Comparison of ENCODE assay signal across 19 cellular contexts in genomic region chr2:237875234-237876055, GRCh38. TPM values are rescaled to one million over a fixed set of nuclear protein-coding genes. Genes with fewer than 3 reads are reported as not detected.
DNase-seq lines count a peak whose midpoint lies in the region; ATAC-seq, FAIRE-seq and TF ChIP-seq lines count a peak whose summit lies in the region.
"Had no signal": no experiment of that assay in that cellular context is flagged by ENCODE, and none has a peak within 500 bp of the region (broad histone marks: within the 10 kb centered on the region; RNA-seq: fewer than 3 reads in every experiment).

No MANE protein-coding gene starts in this region.

- H3K27ac ChIP-seq in SK-N-SH (ENCODE audit: low read depth in 2 of 2, low read length in 1 of 2) (peak overlapping the region; percentile 64 to 67; a peak in 3 of 4 replicates), astrocyte (ENCODE audit: low read depth, low read length) (peak overlapping the region; percentile 69), muscle layer of duodenum (ENCODE audit: low read length) (peak overlapping the region; percentile 23), tibial artery (peak overlapping the region; percentile 56 to 71)
- H3K27ac ChIP-seq: 22Rv1; BLaER1 treated with 17β-estradiol and CSF1 and Interleukin-3, amounts not matched to agents 10 nM and 100 nM; foreskin keratinocyte had no signal

- H3K4me3 Mint-ChIP-seq in astrocyte (ENCODE audit: unreplicated experiment), result no peak overlapping the region
- H3K4me3 Mint-ChIP-seq: activated CD8-positive, alpha-beta T cell treated with anti-CD3 and anti-CD28 coated beads for 36 hours; neural crest cell had no signal

- H3K9me2 ChIP-seq in SK-N-SH, result no peaks in the 10 kb centered on the region

- H2AFZ ChIP-seq in SK-N-SH (ENCODE audit: low read depth), result no peak overlapping the region
- peak overlapping the region; percentile 42 for H2AFZ ChIP-seq in astrocyte (ENCODE audit: low read depth, low read length)

- no peak for FAIRE-seq in astrocyte (lab: Jason Lieb, UNC)
- FAIRE-seq: GM18507 had no signal

- no peaks in the 10 kb centered on the region for H3F3A ChIP-seq in SK-N-SH (replicated peaks; ENCODE audit: insufficient read depth)

- H3K36me3 ChIP-seq in SK-N-SH (replicated peaks in 1 of 2; ENCODE audit: control insufficient read depth in 1 of 2, insufficient read depth in 2 of 2, low read length in 1 of 2) (peaks cover 0 to 1% of the 10 kb centered on the region in 2 experiments), astrocyte (ENCODE audit: insufficient read depth, low read length) (no peaks in the 10 kb centered on the region), muscle layer of duodenum (ENCODE audit: control insufficient read depth in 1 of 2, insufficient read depth in 2 of 2, low read length in 2 of 2) (no peaks in the 10 kb centered on the region), tibial artery (peaks cover under 1 to 9% (median 7%) of the 10 kb centered on the region in 3 donors)
- H3K36me3 ChIP-seq: BLaER1 treated with 17β-estradiol and CSF1 and Interleukin-3, amounts not matched to agents 10 nM and 100 nM had no signal

- H3K79me2 ChIP-seq in SK-N-SH (ENCODE audit: insufficient read depth), result no peaks in the 10 kb centered on the region
- H3K79me2 ChIP-seq in astrocyte (ENCODE audit: insufficient read depth, low read length), result peaks cover 2% of the 10 kb centered on the region

- CTCF ChIA-PET in SK-N-SH (lab: Yijun Ruan, JAX), result interaction anchor here (0.6 to 2.7 kb wide), 5 partner anchors 9 to 389 kb away, joined by 3 to 9 read pairs (median 4); no protein-coding TSS in a partner anchor

- TF ChIP-seq CTCF in SK-N-SH (IDR thresholded peaks at IDR 0.05) (no peak), astrocyte (IDR thresholded peaks at IDR 0.05; ENCODE audit: insufficient read depth, low read depth, low read length) (no peak), tibial artery (IDR thresholded peaks at IDR 0.05) (no peak)

- H3K4me2 ChIP-seq in SK-N-SH (peak overlapping the region; percentile 49), astrocyte (ENCODE audit: low read length) (peak overlapping the region; percentile 79)
- H3K4me2 ChIP-seq: BLaER1 treated with 17β-estradiol and CSF1 and Interleukin-3, amounts not matched to agents 10 nM and 100 nM had no signal

- H3K4me1 Mint-ChIP-seq in astrocyte (ENCODE audit: low read depth, unreplicated experiment), result peaks cover 21% of the 10 kb centered on the region

- 0 out of 2 replicates have a peak overlapping the region, but pooled peaks have one; percentile 36 for H3K9ac ChIP-seq in SK-N-SH
- no peak overlapping the region for H3K9ac ChIP-seq in astrocyte (ENCODE audit: low read length)
- H3K9ac ChIP-seq: BLaER1 treated with 17β-estradiol and CSF1 and Interleukin-3, amounts not matched to agents 10 nM and 100 nM had no signal

- intact Hi-C loops in tibial artery (cut with DNase I; ENCODE audit: low total_unique reads), result no loop called here

- no peak overlapping the region for H3K4me3 ChIP-seq in SK-N-SH (ENCODE audit: low read depth in 2 of 2, low read length in 1 of 2)
- H3K4me3 ChIP-seq in astrocyte (ENCODE audit: insufficient read depth, low read depth, low read length), result no peak overlapping the region
- no peak overlapping the region for H3K4me3 ChIP-seq in muscle layer of duodenum (ENCODE audit: low read depth in 1 of 2, low read length in 2 of 2)
- H3K4me3 ChIP-seq in tibial artery, result no peak overlapping the region
- H3K4me3 ChIP-seq: BLaER1 treated with 17β-estradiol and CSF1 and Interleukin-3, amounts not matched to agents 10 nM and 100 nM had no signal

- H3K9me3 ChIP-seq in SK-N-SH (no peaks in the 10 kb centered on the region), astrocyte (ENCODE audit: insufficient read depth, low read depth, low read length) (no peaks in the 10 kb centered on the region), muscle layer of duodenum (ENCODE audit: control insufficient read depth in 1 of 2, low read length in 2 of 2) (no peaks in the 10 kb centered on the region), tibial artery (no peaks in the 10 kb centered on the region)
- H3K9me3 ChIP-seq: BLaER1 treated with 17β-estradiol and CSF1 and Interleukin-3, amounts not matched to agents 10 nM and 100 nM had no signal

- H4K20me1 ChIP-seq in SK-N-SH (ENCODE audit: insufficient read depth), result no peaks in the 10 kb centered on the region
- no peaks in the 10 kb centered on the region for H4K20me1 ChIP-seq in astrocyte (ENCODE audit: insufficient read depth, low read length)

- POLR2A ChIA-PET in SK-N-SH (lab: Yijun Ruan, JAX), result interaction anchor here (1.0 to 3.6 kb wide), 2 partner anchors 9 to 10 kb away, joined by 4 to 18 read pairs; no protein-coding TSS in a partner anchor

- no peak for TF ChIP-seq EP300 in SK-N-SH (IDR thresholded peaks at IDR 0.05; ENCODE audit: borderline replicate concordance in 1 of 2, low read depth in 1 of 2, low read length in 1 of 2)

- WGBS in SK-N-SH (ENCODE audit: low lambda C conversion rate), result 93% methylated on average over 10 of the region's 16 CpGs

- H3K36me3 Mint-ChIP-seq in astrocyte (ENCODE audit: low read depth, unreplicated experiment), result peaks cover 3% of the 10 kb centered on the region

- H3K27me3 ChIP-seq in SK-N-SH (ENCODE audit: insufficient read depth) (no peaks in the 10 kb centered on the region), astrocyte (ENCODE audit: insufficient read depth, low read length) (no peaks in the 10 kb centered on the region), muscle layer of duodenum (ENCODE audit: low read depth, low read length) (no peaks in the 10 kb centered on the region), tibial artery (no peaks in the 10 kb centered on the region)
- H3K27me3 ChIP-seq: foreskin keratinocyte had no signal

- no peak for TF ChIP-seq RAD21 in SK-N-SH (IDR thresholded peaks at IDR 0.05; ENCODE audit: low read length)

- peaks cover 1% of the 10 kb centered on the region for H3K27me3 Mint-ChIP-seq in astrocyte (ENCODE audit: low read depth, unreplicated experiment)

- no peak overlapping the region for H3K27ac Mint-ChIP-seq in astrocyte (ENCODE audit: unreplicated experiment)
- H3K27ac Mint-ChIP-seq: activated CD8-positive, alpha-beta T cell treated with anti-CD3 and anti-CD28 coated beads for 36 hours had no signal

- DNase-seq in SK-N-SH (no peak), astrocyte (ENCODE audit: low read depth) (no peak), tibial artery (peak; percentile 11 to 61), NCI-H2107 treated with DMSO at 0.1 percent for 48 hours (lab: John Stamatoyannopoulos, UW; ENCODE audit: unreplicated experiment) (no peak), iPS-NIHi7 (ENCODE audit: extremely low spot score) (no peak), NCI-H1436 (lab: John Stamatoyannopoulos, UW) (no peak)
- DNase-seq: activated CD8-positive, alpha-beta T cell treated with anti-CD3 and anti-CD28 coated beads for 36 hours; DMS153; NCI-H2029 treated with DMSO at 0.1 percent for 48 hours; NCI-H526; stimulated activated CD4-positive, alpha-beta T cell treated with anti-CD3 and anti-CD28 coated beads, Interleukin-4, amount 100 ng/mL, for 1 hour had no signal

- H3K4me1 ChIP-seq in SK-N-SH (ENCODE audit: control insufficient read depth in 1 of 2, insufficient read depth in 2 of 2, low read depth in 1 of 2, low read length in 1 of 2) (peaks cover 13 to 88% of the 10 kb centered on the region in 2 experiments; a peak in 3 of 4 replicates), astrocyte (ENCODE audit: insufficient read depth, low read length) (peaks cover 25% of the 10 kb centered on the region), muscle layer of duodenum (ENCODE audit: control insufficient read depth in 1 of 2, insufficient read depth in 2 of 2, low read length in 2 of 2) (peaks cover 0 to 38% of the 10 kb centered on the region in 2 donors), tibial artery (peaks cover 0 to 87% (median 73%) of the 10 kb centered on the region in 4 donors)

- ATAC-seq in SK-N-SH treated with all-trans-retinoic acid at 6 μM for 48 hours, result no peak
- ATAC-seq: activated CD8-positive, alpha-beta T cell treated with anti-CD3 and anti-CD28 coated beads for 36 hours; right cardiac atrium had no signal

- H3K9me3 Mint-ChIP-seq in astrocyte (ENCODE audit: unreplicated experiment), result no peaks in the 10 kb centered on the region
- H3K9me3 Mint-ChIP-seq: activated CD8-positive, alpha-beta T cell treated with anti-CD3 and anti-CD28 coated beads for 36 hours; neural crest cell had no signal

TF ChIP-seq in SK-N-SH, 30 proteins besides CTCF, POLR2A, EP300 and RAD21 (continues in another document):
- TF ChIP-seq RCOR1 (IDR thresholded peaks at IDR 0.05; ENCODE audit: low read length) (no peak), FOXM1 (IDR thresholded peaks at IDR 0.05; ENCODE audit: low read depth) (no peak), ELF1 (IDR thresholded peaks at IDR 0.05) (no peak), GABPA (IDR thresholded peaks at IDR 0.05; ENCODE audit: low read depth) (no peak), TCF12 (IDR thresholded peaks at IDR 0.05) (no peak), USF1 (IDR thresholded peaks at IDR 0.05; ENCODE audit: borderline replicate concordance, low read depth) (no peak), RXRA (IDR thresholded peaks at IDR 0.05; ENCODE audit: borderline replicate concordance, low read depth) (no peak), FOXJ3 (CRISPR knock-in tag; IDR thresholded peaks at IDR 0.05) (no peak)

TF ChIP-seq in SK-N-SH treated with all-trans-retinoic acid at 6 μM for 48 hours, 23 proteins besides CTCF, POLR2A, EP300 and RAD21 (continues in another document):
- TF ChIP-seq ZNF8 (CRISPR knock-in tag; IDR thresholded peaks at IDR 0.05), result no peak
- no peak for TF ChIP-seq CREB5 (CRISPR knock-in tag; IDR thresholded peaks at IDR 0.05; ENCODE audit: low read depth)
- no peak for TF ChIP-seq ZNF70 (CRISPR knock-in tag; IDR thresholded peaks at IDR 0.05)

RNA-seq across cellular contexts. Expression of gene RAMP1, which starts 16.0 kb away (rescaled TPM):
- polyA plus RNA-seq in SK-N-SH (2012; rRNA removed), result 21.2 and 27.9 TPM in 2 replicates
- 9.2 and 16.3 TPM in 2 replicates for polyA plus RNA-seq in SK-N-SH (2012; cell fraction: cytosol; rRNA removed)
- polyA plus RNA-seq in SK-N-SH (2012; cell fraction: nucleus; rRNA removed), result 6.3 and 8.5 TPM in 2 replicates
- total RNA-seq in astrocyte, result 9.1 and 13.7 TPM in 2 replicates

Comparison
In these comparisons a context has a peak if more than half of its experiments do, and no peak if none do; other contexts are left out.
1. DNase-seq: peak in tibial artery (2 of 2); none in SK-N-SH (single experiment), astrocyte (single experiment), NCI-H2107 treated with DMSO at 0.1 percent for 48 hours (single experiment), iPS-NIHi7 (single experiment) and NCI-H1436 (single experiment).
2. Peak in every context shown above with its lines, with median percentiles within 50 percentile points of each other: H3K27ac ChIP-seq.